ENCODE assay signal across 10 cellular contexts in the genomic region with DNA sequence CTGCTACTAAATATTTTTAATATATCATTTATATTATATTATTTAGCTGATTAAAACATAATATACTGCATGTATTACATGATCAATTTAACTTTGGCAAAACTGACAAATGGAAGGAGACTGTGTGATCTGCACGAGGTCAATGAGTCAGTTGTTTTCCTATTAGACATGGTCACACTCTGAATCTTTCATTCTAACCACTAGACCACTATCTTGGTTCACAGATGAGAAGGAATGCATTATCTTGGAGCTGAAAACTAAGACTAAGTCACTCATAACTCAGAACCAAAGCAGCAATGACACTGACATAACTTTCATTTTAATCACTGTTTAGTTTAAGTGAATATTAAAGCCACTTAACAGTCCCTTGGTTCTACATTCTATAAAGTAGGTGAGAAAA. TPM values are rescaled to one million over a fixed set of nuclear protein-coding genes. Genes with fewer than 3 reads are reported as not detected.
A peak's percentile ranks its signal among the peaks of the same experiment; 100 is the strongest.
DNase-seq lines count a peak whose midpoint lies in the region; ATAC-seq, FAIRE-seq and TF ChIP-seq lines count a peak whose summit lies in the region.
"Had no signal": no experiment of that assay in that cellular context is flagged by ENCODE, and none has a peak within 500 bp of the region (broad histone marks: within the 10 kb centered on the region; RNA-seq: fewer than 3 reads in every experiment).

No MANE protein-coding gene starts in this region.

- H3K36me3 ChIP-seq in endothelial cell of umbilical vein (ENCODE audit: control insufficient read depth in 2 of 2, extremely low read depth in 1 of 2, insufficient read depth in 2 of 2, low read length in 2 of 2): no peaks in the 10 kb centered on the region

- no TSS peak for BruUV-seq in endothelial cell of umbilical vein (replicated peaks; lab: Mats Ljungman, UMichigan)

- no peaks in the 10 kb centered on the region for H3K27me3 ChIP-seq in endothelial cell of umbilical vein (ENCODE audit: control insufficient read depth in 2 of 2, insufficient read depth in 2 of 2, low read length in 2 of 2)
- no peaks in the 10 kb centered on the region for H3K27me3 ChIP-seq in CD4-positive, alpha-beta T cell (ENCODE audit: control insufficient read depth, insufficient read depth, low read length)

- H3K36me3 Mint-ChIP-seq in CD4-positive, alpha-beta T cell (ENCODE audit: low read depth): peaks cover 49% of the 10 kb centered on the region

- no peak overlapping the region for H3K27ac Mint-ChIP-seq in CD4-positive, alpha-beta T cell

- H3K27me3 Mint-ChIP-seq in CD4-positive, alpha-beta T cell: no peaks in the 10 kb centered on the region

- H3K4me1 Mint-ChIP-seq in CD4-positive, alpha-beta T cell (ENCODE audit: low read depth): peaks cover 13% of the 10 kb centered on the region

- POLR2A ChIA-PET in endothelial cell of umbilical vein (lab: Charles Lee): no interaction called here
- POLR2A ChIA-PET in CD4-positive, alpha-beta T cell (lab: Charles Lee): interaction anchor here (0.7 to 2.3 kb wide), 2 partner anchors 30 to 37 kb away, joined by 3 to 9 read pairs; a partner anchor contains a TSS

- H3K4me3 Mint-ChIP-seq in CD4-positive, alpha-beta T cell: no peak overlapping the region

- H3K9me3 ChIP-seq in endothelial cell of umbilical vein (replicated peaks; ENCODE audit: control insufficient read depth, insufficient read depth, low read length): no peaks in the 10 kb centered on the region
- no peaks in the 10 kb centered on the region for H3K9me3 ChIP-seq in CD4-positive, alpha-beta T cell (ENCODE audit: control insufficient read depth, low read length)

- no peaks in the 10 kb centered on the region for H3K4me1 ChIP-seq in endothelial cell of umbilical vein (ENCODE audit: control insufficient read depth, extremely low read depth, insufficient read depth, low read length)

- TF ChIP-seq CTCF in endothelial cell of umbilical vein (IDR thresholded peaks at IDR 0.05; ENCODE audit: extremely low read depth in 1 of 2, insufficient read depth in 1 of 2, low read depth in 1 of 2, low read length in 2 of 2) (no peak), lower leg skin (IDR thresholded peaks at IDR 0.05) (no peak)
- no peak for TF ChIP-seq CTCF in CD4-positive, alpha-beta T cell (IDR thresholded peaks at IDR 0.05)

- no peak overlapping the region for H3K4me3 ChIP-seq in endothelial cell of umbilical vein (replicated peaks in 1 of 3; ENCODE audit: insufficient read depth in 1 of 3, low read depth in 1 of 3, low read length in 3 of 3)
- H3K4me3 ChIP-seq in lower leg skin (ENCODE audit: low read depth, poor library complexity, severe bottlenecking): no peak overlapping the region

- intact Hi-C loops in endothelial cell of umbilical vein (cut with micrococcal nuclease): loop anchor here (5.0 kb wide), 1 partner anchor 39 kb away; a partner anchor contains a TSS
- intact Hi-C loops in lower leg skin (cut with DNase I; ENCODE audit: low total_unique reads): no loop called here
- intact Hi-C loops in CD4-positive, alpha-beta T cell (cut with DNase I, micrococcal nuclease): loop anchor here in 1 of 2 experiments (2.0 kb wide), 1 partner anchor 37 kb away; a partner anchor contains a TSS

- DNase-seq in AG08396 (ENCODE audit: low spot score): peak; percentile 40
- DNase-seq in endothelial cell of umbilical vein (ENCODE audit: low read depth, low spot score): peak; percentile 20
- no peak for DNase-seq in lower leg skin (ENCODE audit: low spot score in 2 of 2)
- no peak for DNase-seq in T1000 (lab: John Stamatoyannopoulos, UW)
- DNase-seq in CD4-positive, alpha-beta T cell: no peak
- DNase-seq: activated CD4-positive, alpha-beta T cell treated with anti-CD3 and anti-CD28 coated beads for 1 hour; KBM-7 had no signal

- WGBS in lower leg skin, 2 donors: 60 to 61% methylated on average over 1 of the region's 1 CpG

- H3K27ac ChIP-seq in endothelial cell of umbilical vein (ENCODE audit: insufficient read depth, low read depth, low read length): no peak overlapping the region
- no peak overlapping the region for H3K27ac ChIP-seq in CD4-positive, alpha-beta T cell (ENCODE audit: low read depth, low read length)

- H2AFZ ChIP-seq in endothelial cell of umbilical vein (ENCODE audit: low read depth, low read length): no peak overlapping the region

- H4K20me1 ChIP-seq in endothelial cell of umbilical vein (replicated peaks; ENCODE audit: control insufficient read depth, extremely low read depth, insufficient read depth, low read length): no peaks in the 10 kb centered on the region

- peak; percentile 66 for ATAC-seq in GM18873 (IDR thresholded peaks at IDR 0.05; ENCODE audit: low FRiP score, unreplicated experiment)
- ATAC-seq in HG03565 (IDR thresholded peaks at IDR 0.05; ENCODE audit: unreplicated experiment): peak; percentile 74
- no peak for ATAC-seq in HG02840 (IDR thresholded peaks at IDR 0.05; ENCODE audit: low FRiP score, unreplicated experiment)
- no peak for ATAC-seq in CD4-positive, alpha-beta T cell (ENCODE audit: poor library complexity)

- H3K79me2 ChIP-seq in endothelial cell of umbilical vein (ENCODE audit: control insufficient read depth, insufficient read depth, low read length): no peaks in the 10 kb centered on the region

- no peaks in the 10 kb centered on the region for H3K9me1 ChIP-seq in endothelial cell of umbilical vein (replicated peaks; ENCODE audit: control insufficient read depth, extremely low read depth, insufficient read depth, low read length)

- no peaks in the 10 kb centered on the region for H3K9me3 Mint-ChIP-seq in CD4-positive, alpha-beta T cell

- FAIRE-seq in endothelial cell of umbilical vein (lab: Jason Lieb, UNC): no peak

- no peak overlapping the region for H3K9ac ChIP-seq in endothelial cell of umbilical vein (replicated peaks; ENCODE audit: extremely low read depth, insufficient read depth, low read length)

- dilution Hi-C loops in endothelial cell of umbilical vein (cut with MboI; ENCODE audit: extremely low pct_ligation_motif_present, low sequenced_read_pairs): no loop called here

- H3K4me2 ChIP-seq in endothelial cell of umbilical vein (ENCODE audit: insufficient read depth, low read length): no peak overlapping the region

- no peak for TF ChIP-seq POLR2A in endothelial cell of umbilical vein (IDR thresholded peaks at IDR 0.05; ENCODE audit: low read depth, low read length)
- TF ChIP-seq POLR2A in lower leg skin (IDR thresholded peaks at IDR 0.05): no peak

- CTCF ChIA-PET in endothelial cell of umbilical vein (lab: Charles Lee): interaction anchor here (1.2 to 3.8 kb wide), 7 partner anchors 9 to 45 kb away, joined by 3 to 25 read pairs (median 5); a partner anchor contains a TSS
- CTCF ChIA-PET in CD4-positive, alpha-beta T cell (lab: Charles Lee): interaction anchor here (2.4 to 3.9 kb wide), 2 partner anchors 37 to 46 kb away, joined by 11 to 34 read pairs; a partner anchor contains a TSS

TF ChIP-seq in endothelial cell of umbilical vein, 7 proteins besides CTCF, POLR2A, EP300 and RAD21:
- no peak for TF ChIP-seq POLR2AphosphoS5 (IDR thresholded peaks at IDR 0.05; ENCODE audit: insufficient read depth, low read depth, low read length)
- TF ChIP-seq EZH2 (IDR thresholded peaks at IDR 0.05; ENCODE audit: borderline replicate concordance, low read depth, low read length, severe bottlenecking): no peak
- TF ChIP-seq GATA2 (IDR thresholded peaks at IDR 0.05; ENCODE audit: insufficient read depth, insufficient read length, low read depth, low read length): no peak
- no peak for TF ChIP-seq JUN (IDR thresholded peaks at IDR 0.05; ENCODE audit: borderline replicate concordance, insufficient read depth, insufficient read length, low read depth)
- TF ChIP-seq, protein P1, sequence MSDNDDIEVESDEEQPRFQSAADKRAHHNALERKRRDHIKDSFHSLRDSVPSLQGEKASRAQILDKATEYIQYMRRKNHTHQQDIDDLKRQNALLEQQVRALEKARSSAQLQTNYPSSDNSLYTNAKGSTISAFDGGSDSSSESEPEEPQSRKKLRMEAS (IDR thresholded peaks at IDR 0.05; ENCODE audit: insufficient read depth, insufficient read length): no peak
- TF ChIP-seq MYC (IDR thresholded peaks at IDR 0.05; ENCODE audit: low read depth, low read length): no peak
- TF ChIP-seq FOS (IDR thresholded peaks at IDR 0.05; ENCODE audit: borderline replicate concordance, insufficient read depth, low read length): no peak
TF ChIP-seq in endothelial cell of umbilical vein: peak in this region for 0.

RNA-seq across cellular contexts. Expression of a gene that starts 37.4 kb away (rescaled TPM):
- total RNA-seq in endothelial cell of umbilical vein: 39.2 and 39.5 TPM in 2 replicates
- polyA plus RNA-seq in endothelial cell of umbilical vein: 14.7 and 15.6 TPM in 2 replicates
- polyA plus RNA-seq in endothelial cell of umbilical vein (2011; cell fraction: cytosol; rRNA removed): 17.6 and 17.7 TPM in 2 replicates
- 21.3 and 25.8 TPM in 2 replicates for polyA plus RNA-seq in endothelial cell of umbilical vein (2011; cell fraction: nucleus; rRNA removed)
- polyA plus RNA-seq in endothelial cell of umbilical vein (2012): 33.9 and 36.8 TPM in 2 replicates
- 51.0 and 53.7 TPM in 2 replicates for polyA minus RNA-seq in endothelial cell of umbilical vein
- 16.7 TPM for polyA minus RNA-seq in endothelial cell of umbilical vein (2011; cell fraction: cytosol; rRNA and poly(A)+ RNA removed)
- polyA minus RNA-seq in endothelial cell of umbilical vein (2011; cell fraction: nucleus; rRNA and poly(A)+ RNA removed): 24.0 and 32.3 TPM in 2 replicates
- total RNA-seq in lower leg skin: 10 to 100 TPM; 24.3 to 45.9 (median 32.6) TPM
- 10 to 100 TPM; 38.2 to 43.8 TPM for total RNA-seq in CD4-positive, alpha-beta T cell

RNA-seq across cellular contexts. Expression of a gene that starts 54.1 kb away (rescaled TPM):
- total RNA-seq in endothelial cell of umbilical vein: 0.25 and 0.29 TPM in 2 replicates
- polyA plus RNA-seq in endothelial cell of umbilical vein: not detected in 2 replicates
- polyA plus RNA-seq in endothelial cell of umbilical vein (2011; cell fraction: cytosol; rRNA removed): 0.03 TPM in 1 of 2 replicates, not detected in the other
- 0.13 and 0.57 TPM in 2 replicates for polyA plus RNA-seq in endothelial cell of umbilical vein (2011; cell fraction: nucleus; rRNA removed)
- polyA plus RNA-seq in endothelial cell of umbilical vein (2012): 0.22 and 0.36 TPM in 2 replicates
- 0.11 TPM in 1 of 2 replicates, not detected in the other for polyA minus RNA-seq in endothelial cell of umbilical vein
- not detected for polyA minus RNA-seq in endothelial cell of umbilical vein (2011; cell fraction: cytosol; rRNA and poly(A)+ RNA removed)
- 0.58 and 1.1 TPM in 2 replicates for polyA minus RNA-seq in endothelial cell of umbilical vein (2011; cell fraction: nucleus; rRNA and poly(A)+ RNA removed)
- total RNA-seq in lower leg skin: under 1 TPM in 1 of 4 donors, not detected in 3; 0.58 TPM
- under 1 TPM; 0.22 to 0.34 TPM for total RNA-seq in CD4-positive, alpha-beta T cell

Comparison
In these comparisons a context has a peak if more than half of its experiments do, and no peak if none do; other contexts are left out.
1. DNase-seq: peak in AG08396 (single experiment) and endothelial cell of umbilical vein (single experiment); none in lower leg skin (0 of 2), T1000 (single experiment) and CD4-positive, alpha-beta T cell (0 of 10).
2. ATAC-seq: peak in GM18873 (single experiment) and HG03565 (single experiment); none in HG02840 (single experiment) and CD4-positive, alpha-beta T cell (single experiment).